In genomic region chr18:8801263-8801901, GRCh38 we compare ENCODE assay signal across 10 cellular contexts.
A peak's percentile ranks its signal among the peaks of the same experiment; 100 is the strongest.
DNase-seq lines count a peak whose midpoint lies in the region; ATAC-seq and TF ChIP-seq lines count a peak whose summit lies in the region.
"Had no signal": no experiment of that assay in that cellular context is flagged by ENCODE, and none has a peak within 500 bp of the region (broad histone marks: within the 10 kb centered on the region; RNA-seq: fewer than 3 reads in every experiment).

No MANE protein-coding gene starts in this region.

- peak overlapping the region; percentile 55 for H3K9ac ChIP-seq in adipocyte (ENCODE audit: low read length)

- ATAC-seq in gastroesophageal sphincter (peak; percentile 71), HG02884 (IDR thresholded peaks at IDR 0.05; ENCODE audit: unreplicated experiment) (no peak)
- ATAC-seq: activated CD8-positive, alpha-beta T cell treated with anti-CD3 and anti-CD28 coated beads for 36 hours had no signal

- intact Hi-C loops in testis (cut with DNase I; ENCODE audit: low total_unique reads): no loop called here
- intact Hi-C loops in adrenal gland (cut with DNase I): no loop called here

- 32 to 47% methylated on average over 7 to 8 of the region's 9 CpGs for WGBS in gastroesophageal sphincter (ENCODE audit: low coverage in 1 of 2), 2 donors
- WGBS in testis, 2 donors: 63 to 69% methylated on average over 9 of the region's 9 CpGs
- 72 to 87% (median 86%) methylated on average over 9 of the region's 9 CpGs for WGBS in adrenal gland, 4 donors

- H3K27me3 ChIP-seq in adipocyte (replicated peaks; ENCODE audit: control insufficient read depth, insufficient read depth, low read length): no peaks in the 10 kb centered on the region
- H3K27me3 ChIP-seq in gastroesophageal sphincter: no peaks in the 10 kb centered on the region
- no peaks in the 10 kb centered on the region for H3K27me3 ChIP-seq in testis
- no peaks in the 10 kb centered on the region for H3K27me3 ChIP-seq in adrenal gland

- peak overlapping the region; percentile 82 to 93 (median 85) for H3K27ac ChIP-seq in gastroesophageal sphincter
- H3K27ac ChIP-seq in testis: peak overlapping the region; percentile 57 to 77
- no peak overlapping the region for H3K27ac ChIP-seq in adrenal gland

- H3K4me3 ChIP-seq in adipocyte (ENCODE audit: low read length): no peak overlapping the region
- H3K4me3 ChIP-seq in gastroesophageal sphincter: no peak overlapping the region
- no peak overlapping the region for H3K4me3 ChIP-seq in testis
- H3K4me3 ChIP-seq in adrenal gland: no peak overlapping the region

- TF ChIP-seq EP300 in gastroesophageal sphincter (IDR thresholded peaks at IDR 0.05): peak; percentile 25

- H3K36me3 ChIP-seq in adipocyte (ENCODE audit: control insufficient read depth, insufficient read depth, low read length, severe bottlenecking) (peaks cover 2% of the 10 kb centered on the region), gastroesophageal sphincter (peaks cover 0 to 4% of the 10 kb centered on the region in 2 donors), testis (ENCODE audit: low read depth, missing control alignments) (no peaks in the 10 kb centered on the region), adrenal gland (replicated peaks in 1 of 2) (no peaks in the 10 kb centered on the region)

- peaks cover 39% of the 10 kb centered on the region for H3K4me1 ChIP-seq in adipocyte (ENCODE audit: control insufficient read depth, insufficient read depth, low read length)
- peaks cover 3 to 55% (median 7%) of the 10 kb centered on the region in 3 donors for H3K4me1 ChIP-seq in gastroesophageal sphincter
- H3K4me1 ChIP-seq in testis: peaks cover 32% of the 10 kb centered on the region
- no peaks in the 10 kb centered on the region for H3K4me1 ChIP-seq in adrenal gland (replicated peaks in 1 of 2)

- TF ChIP-seq CTCF in gastroesophageal sphincter (IDR thresholded peaks at IDR 0.05) (no peak), testis (IDR thresholded peaks at IDR 0.05) (no peak), adrenal gland (IDR thresholded peaks at IDR 0.05) (no peak)

- TF ChIP-seq POLR2A in gastroesophageal sphincter (IDR thresholded peaks at IDR 0.05): no peak
- no peak for TF ChIP-seq POLR2A in testis (IDR thresholded peaks at IDR 0.05)
- TF ChIP-seq POLR2A in adrenal gland (IDR thresholded peaks at IDR 0.05): no peak

- H3K9me3 ChIP-seq in adipocyte (ENCODE audit: control insufficient read depth, low read length): no peaks in the 10 kb centered on the region
- no peaks in the 10 kb centered on the region for H3K9me3 ChIP-seq in gastroesophageal sphincter
- no peaks in the 10 kb centered on the region for H3K9me3 ChIP-seq in testis
- no peaks in the 10 kb centered on the region for H3K9me3 ChIP-seq in adrenal gland (replicated peaks in 1 of 3)

- DNase-seq in HK-2 (ENCODE audit: unreplicated experiment): peak; percentile 41
- peak; percentile 90 for DNase-seq in adipocyte (ENCODE audit: low read depth)
- no peak for DNase-seq in testis
- no peak for DNase-seq in adrenal gland
- no peak for DNase-seq in SHP77 treated with DMSO at 0.1 percent for 48 hours (lab: John Stamatoyannopoulos, UW)
- DNase-seq: activated CD8-positive, alpha-beta T cell treated with anti-CD3 and anti-CD28 coated beads for 36 hours; NCI-H1694; SIG-M5 had no signal

Comparison
In these comparisons a context has a peak if more than half of its experiments do, and no peak if none do; other contexts are left out.
1. DNase-seq: peak in HK-2 (single experiment) and adipocyte (single experiment); none in testis (single experiment), adrenal gland (0 of 7) and SHP77 treated with DMSO at 0.1 percent for 48 hours (single experiment).
2. H3K27ac ChIP-seq: peak in gastroesophageal sphincter (4 of 4) and testis (2 of 2); none in adrenal gland (0 of 5).